In the genomic region with DNA sequence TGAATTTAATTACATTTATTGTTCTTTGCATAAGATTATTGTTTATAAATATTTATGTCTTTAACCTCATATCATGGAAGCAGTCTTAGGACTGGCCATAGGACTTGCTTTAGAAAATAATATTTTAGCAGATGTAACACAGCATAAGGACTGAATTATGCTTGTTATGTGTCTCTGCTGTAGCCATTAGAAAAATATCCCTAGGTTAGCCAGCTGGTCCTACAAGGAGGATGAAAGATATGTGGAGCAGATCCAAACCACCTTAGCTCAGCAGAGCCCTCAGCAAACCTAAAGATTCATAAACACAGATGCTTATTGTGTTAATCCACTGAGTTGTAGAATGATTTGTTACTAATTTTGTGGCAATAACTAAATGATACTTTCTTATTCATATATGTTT, we compare ENCODE assay signal across 15 cellular contexts.
"Had no signal": no experiment of that assay in that cellular context is flagged by ENCODE, and none has a peak within 500 bp of the region (broad histone marks: within the 10 kb centered on the region; RNA-seq: fewer than 3 reads in every experiment).

No MANE protein-coding gene starts in this region.

- H3K4me3 ChIP-seq: breast epithelium, esophagus muscularis mucosa, left lung, sigmoid colon, spleen, upper lobe of right lung had no signal

- DNase-seq: activated CD4-positive, alpha-beta T cell treated with anti-CD3 and anti-CD28 coated beads, Interleukin-2, amount 10 ng/mL, durations not matched to agents 7 days and 5 days; activated CD8-positive, alpha-beta T cell treated with anti-CD3 and anti-CD28 coated beads, Interleukin-2, amount 10 ng/mL, durations not matched to agents 7 days and 5 days; activated naive CD4-positive, alpha-beta T cell treated with anti-CD3 and anti-CD28 coated beads for 36 hours; activated T-cell treated with anti-CD3 and anti-CD28 coated beads, Interleukin-2, amount 50 U/mL, for 24 hours; cerebellar nuclear complex; effector CD4-positive, alpha-beta T cell; head of caudate nucleus; left lung; sigmoid colon; spleen; stimulated activated naive CD4-positive, alpha-beta T cell; upper lobe of right lung had no signal

- ATAC-seq: activated CD8-positive, alpha-beta T cell treated with anti-CD3 and anti-CD28 coated beads, Interleukin-2, amount 10 ng/mL, durations not matched to agents 7 days and 5 days; left lung; natural killer cell treated with Interleukin-12 subunit alpha and Interleukin-12 subunit beta and Interleukin-15 and Interleukin-18, amount 100 ng/mL, for 72 hours; upper lobe of right lung had no signal
